ENCODE assay signal across 9 cellular contexts in genomic region chr12:19382111-19382526, GRCh38. TPM values are rescaled to one million over a fixed set of nuclear protein-coding genes. Genes with fewer than 3 reads are reported as not detected.
DNase-seq lines count a peak whose midpoint lies in the region; ATAC-seq lines count a peak whose summit lies in the region.
"Had no signal": no experiment of that assay in that cellular context is flagged by ENCODE, and none has a peak within 500 bp of the region (broad histone marks: within the 10 kb centered on the region; RNA-seq: fewer than 3 reads in every experiment).

No MANE protein-coding gene starts in this region.

- no peaks in the 10 kb centered on the region for H3K9me3 ChIP-seq in SJSA1 (replicated peaks)
- no peaks in the 10 kb centered on the region for H3K9me3 ChIP-seq in ectodermal cell (ENCODE audit: control insufficient read depth, low read length)
- H3K9me3 ChIP-seq: ascending aorta had no signal

- intact Hi-C loops in activated naive CD4-positive, alpha-beta T cell treated with anti-CD3 and anti-CD28 coated beads for 36 hours (cut with micrococcal nuclease) = loop anchor here (1.0 to 2.0 kb wide), 3 partner anchors 50 to 171 kb away; no protein-coding TSS in a partner anchor

- H3K4me3 ChIP-seq in SJSA1 = no peak overlapping the region
- H3K4me3 ChIP-seq in ectodermal cell (ENCODE audit: insufficient read depth, low read depth, low read length) = no peak overlapping the region
- H3K4me3 ChIP-seq: ascending aorta had no signal

- ATAC-seq in HG02885 (IDR thresholded peaks at IDR 0.05; ENCODE audit: poor library complexity, unreplicated experiment) = peak; percentile 90

- DNase-seq in activated naive CD4-positive, alpha-beta T cell treated with anti-CD3 and anti-CD28 coated beads for 36 hours = peak; percentile 83
- no peak for DNase-seq in activated naive CD4-positive, alpha-beta T cell (lab: John Stamatoyannopoulos, UW)
- DNase-seq in SJSA1 (ENCODE audit: low read depth in 1 of 2, low spot score in 2 of 2) (peak; percentile 71 to 80), RKO (ENCODE audit: low spot score) (no peak), putamen (ENCODE audit: low spot score) (no peak)
- DNase-seq in stimulated activated CD4-positive, alpha-beta T cell treated with anti-CD3 and anti-CD28 coated beads, Interleukin-12 subunit alpha, Interleukin-12 subunit beta, amount 100 ng/mL, for 24 hours (ENCODE audit: low read depth in 2 of 2) = peak; percentile 8 to 28

- peak overlapping the region; percentile 66 for H3K27ac Mint-ChIP-seq in activated naive CD4-positive, alpha-beta T cell treated with anti-CD3 and anti-CD28 coated beads for 36 hours

- CTCF ChIA-PET in activated naive CD4-positive, alpha-beta T cell treated with anti-CD3 and anti-CD28 coated beads for 36 hours (lab: Charles Lee) = no interaction called here

- H3K36me3 Mint-ChIP-seq in activated naive CD4-positive, alpha-beta T cell treated with anti-CD3 and anti-CD28 coated beads for 36 hours (ENCODE audit: low read depth) = no peaks in the 10 kb centered on the region

- peak overlapping the region; percentile 54 for H3K27ac ChIP-seq in SJSA1
- peak overlapping the region; percentile 50 for H3K27ac ChIP-seq in ectodermal cell (ENCODE audit: insufficient read depth, low read depth, low read length, poor library complexity, severe bottlenecking)
- H3K27ac ChIP-seq: ascending aorta had no signal

- H3K27me3 Mint-ChIP-seq in activated naive CD4-positive, alpha-beta T cell treated with anti-CD3 and anti-CD28 coated beads for 36 hours (ENCODE audit: low read depth) = no peaks in the 10 kb centered on the region

- no peaks in the 10 kb centered on the region for H3K27me3 ChIP-seq in SJSA1 (replicated peaks)
- no peaks in the 10 kb centered on the region for H3K27me3 ChIP-seq in ectodermal cell (ENCODE audit: control insufficient read depth, insufficient read depth, low read length, poor library complexity, severe bottlenecking)
- H3K27me3 ChIP-seq: ascending aorta had no signal

- 51 to 58% methylated on average over 4 of the region's 4 CpGs for WGBS in ectodermal cell, 2 experiments

- peaks cover 13% of the 10 kb centered on the region for H3K4me1 ChIP-seq in SJSA1 (replicated peaks)
- peaks cover 7% of the 10 kb centered on the region for H3K4me1 ChIP-seq in ectodermal cell (ENCODE audit: control insufficient read depth, insufficient read depth, low read length)
- H3K4me1 ChIP-seq: ascending aorta had no signal

- no peaks in the 10 kb centered on the region for H3K36me3 ChIP-seq in SJSA1
- H3K36me3 ChIP-seq in ectodermal cell (ENCODE audit: control insufficient read depth, insufficient read depth, low read length) = no peaks in the 10 kb centered on the region

- no peaks in the 10 kb centered on the region for H3K9me3 Mint-ChIP-seq in activated naive CD4-positive, alpha-beta T cell treated with anti-CD3 and anti-CD28 coated beads for 36 hours

- H3K4me1 Mint-ChIP-seq in activated naive CD4-positive, alpha-beta T cell treated with anti-CD3 and anti-CD28 coated beads for 36 hours (ENCODE audit: low read depth) = peaks cover 10% of the 10 kb centered on the region

- H3K4me3 Mint-ChIP-seq in activated naive CD4-positive, alpha-beta T cell treated with anti-CD3 and anti-CD28 coated beads for 36 hours = no peak overlapping the region

RNA-seq across cellular contexts. Expression of gene AEBP2, which starts 57.2 kb away (rescaled TPM):
- total RNA-seq in activated naive CD4-positive, alpha-beta T cell treated with anti-CD3 and anti-CD28 coated beads for 36 hours = 10 to 100 TPM; 32.4 to 35.2 TPM
- total RNA-seq in SJSA1 (2014; rRNA removed; shearing (Covaris generic)) = 14.6 and 17.0 TPM in 2 replicates
- polyA plus RNA-seq in ectodermal cell (2013, experiment 1 of 4) = 35.6 TPM
- 33.6 TPM for polyA plus RNA-seq in ectodermal cell (2013, experiment 2 of 4)
- 21.2 TPM for polyA plus RNA-seq in ectodermal cell (2013, experiment 3 of 4)
- polyA plus RNA-seq in ectodermal cell (2013, experiment 4 of 4) = 22.6 TPM

Comparison
In these comparisons a context has a peak if more than half of its experiments do, and no peak if none do; other contexts are left out.
1. DNase-seq: peak in activated naive CD4-positive, alpha-beta T cell treated with anti-CD3 and anti-CD28 coated beads for 36 hours (single experiment), SJSA1 (2 of 2) and stimulated activated CD4-positive, alpha-beta T cell treated with anti-CD3 and anti-CD28 coated beads, Interleukin-12 subunit alpha, Interleukin-12 subunit beta, amount 100 ng/mL, for 24 hours (2 of 2); none in activated naive CD4-positive, alpha-beta T cell (0 of 4), RKO (single experiment) and putamen (single experiment).